Comparison of ENCODE assay signal across 18 cellular contexts in genomic region chr5:161051920-161052500, GRCh38.
"Had no signal": no experiment of that assay in that cellular context is flagged by ENCODE, and none has a peak within 500 bp of the region (broad histone marks: within the 10 kb centered on the region; RNA-seq: fewer than 3 reads in every experiment).

No MANE protein-coding gene starts in this region.

- H3K4me1 Mint-ChIP-seq: activated naive CD4-positive, alpha-beta T cell treated with anti-CD3 and anti-CD28 coated beads, Interleukin-2, amount 10 ng/mL, durations not matched to agents 7 days and 5 days; immature natural killer cell; natural killer cell; stimulated activated effector memory CD8-positive, alpha-beta T cell treated with anti-CD3 and anti-CD28 coated beads, Interleukin-12 subunit alpha, Interleukin-12 subunit beta, amount 100 ng/mL, for 72 hours had no signal

- H3K4me3 Mint-ChIP-seq: activated naive CD4-positive, alpha-beta T cell treated with anti-CD3 and anti-CD28 coated beads, Interleukin-2, amount 10 ng/mL, durations not matched to agents 7 days and 5 days; immature natural killer cell; natural killer cell; stimulated activated effector memory CD8-positive, alpha-beta T cell treated with anti-CD3 and anti-CD28 coated beads, Interleukin-12 subunit alpha, Interleukin-12 subunit beta, amount 100 ng/mL, for 72 hours had no signal

- ATAC-seq: activated CD4-positive, CD25-positive, alpha-beta regulatory T cell treated with anti-CD3 and anti-CD28 coated beads, Interleukin-2, amount 50 U/mL, for 24 hours; natural killer cell; sciatic nerve; stimulated activated effector memory CD8-positive, alpha-beta T cell treated with anti-CD3 and anti-CD28 coated beads, Interleukin-12 subunit alpha, Interleukin-12 subunit beta, amount 100 ng/mL, for 72 hours had no signal

- H3K36me3 Mint-ChIP-seq: activated naive CD4-positive, alpha-beta T cell treated with anti-CD3 and anti-CD28 coated beads, Interleukin-2, amount 10 ng/mL, durations not matched to agents 7 days and 5 days; immature natural killer cell; natural killer cell; stimulated activated effector memory CD8-positive, alpha-beta T cell treated with anti-CD3 and anti-CD28 coated beads, Interleukin-12 subunit alpha, Interleukin-12 subunit beta, amount 100 ng/mL, for 72 hours had no signal

- H3K27me3 Mint-ChIP-seq: activated naive CD4-positive, alpha-beta T cell treated with anti-CD3 and anti-CD28 coated beads, Interleukin-2, amount 10 ng/mL, durations not matched to agents 7 days and 5 days had no signal

- DNase-seq: activated CD8-positive, alpha-beta memory T cell treated with anti-CD3 and anti-CD28 coated beads for 24 hours; activated CD8-positive, alpha-beta memory T cell treated with anti-CD3 and anti-CD28 coated beads, Interleukin-2, amount 50 U/mL, for 48 hours; activated effector memory CD4-positive, alpha-beta T cell treated with Interleukin-2 at 50 U/mL for 16 hours; activated naive CD4-positive, alpha-beta T cell treated with anti-CD3 and anti-CD28 coated beads, Interleukin-2, amount 10 ng/mL, durations not matched to agents 7 days and 5 days; activated T-cell treated with anti-CD3 and anti-CD28 coated beads, Interleukin-2, amount 50 U/mL, for 48 hours; aorta; cerebellar nuclear complex; cortex of kidney; esophagus squamous epithelium; immature natural killer cell; kidney glomerular epithelial cell; natural killer cell; stimulated activated CD4-positive, alpha-beta T cell treated with anti-CD3 and anti-CD28 coated beads, Interleukin-4, amount 100 ng/mL, for 1 hour; stomach; trophoblast cell had no signal

- H3K27ac Mint-ChIP-seq: activated naive CD4-positive, alpha-beta T cell treated with anti-CD3 and anti-CD28 coated beads, Interleukin-2, amount 10 ng/mL, durations not matched to agents 7 days and 5 days; immature natural killer cell; natural killer cell; stimulated activated effector memory CD8-positive, alpha-beta T cell treated with anti-CD3 and anti-CD28 coated beads, Interleukin-12 subunit alpha, Interleukin-12 subunit beta, amount 100 ng/mL, for 72 hours had no signal

- H3K9me3 Mint-ChIP-seq: activated naive CD4-positive, alpha-beta T cell treated with anti-CD3 and anti-CD28 coated beads, Interleukin-2, amount 10 ng/mL, durations not matched to agents 7 days and 5 days; stimulated activated effector memory CD8-positive, alpha-beta T cell treated with anti-CD3 and anti-CD28 coated beads, Interleukin-12 subunit alpha, Interleukin-12 subunit beta, amount 100 ng/mL, for 72 hours had no signal
